ENCODE assay signal across 8 cellular contexts in genomic region chr1:205813755-205814058, GRCh38. TPM values are rescaled to one million over a fixed set of nuclear protein-coding genes. Genes with fewer than 3 reads are reported as not detected.
DNase-seq lines count a peak whose midpoint lies in the region; ATAC-seq lines count a peak whose summit lies in the region.

No MANE protein-coding gene starts in this region.

- H3K4me3 Mint-ChIP-seq in activated T-cell treated with anti-CD3 and anti-CD28 coated beads, Interleukin-2, amount 50 U/mL, for 72 hours: peak overlapping the region; percentile 93 to 97
- peak overlapping the region; percentile 96 to 97 for H3K4me3 Mint-ChIP-seq in stimulated activated naive B cell treated with anti-CD40 and anti-IgM and Interleukin-4, amounts not matched to agents 10 μg/mL and 1 μg/mL and 100 μg/mL, for 72 hours

- peaks cover 42% of the 10 kb centered on the region for H3K4me1 Mint-ChIP-seq in activated T-cell treated with anti-CD3 and anti-CD28 coated beads, Interleukin-2, amount 50 U/mL, for 72 hours (ENCODE audit: low read depth)
- H3K4me1 Mint-ChIP-seq in stimulated activated naive B cell treated with anti-CD40 and anti-IgM and Interleukin-4, amounts not matched to agents 10 μg/mL and 1 μg/mL and 100 μg/mL, for 72 hours: peaks cover 29 to 53% of the 10 kb centered on the region in 2 donors

- ATAC-seq in activated T-cell treated with anti-CD3 and anti-CD28 coated beads, Interleukin-2, amount 50 U/mL, for 72 hours (replicated peaks in 1 of 2): no peak
- no peak for ATAC-seq in stimulated activated naive B cell treated with anti-CD40 and anti-IgM and Interleukin-4, amounts not matched to agents 10 μg/mL and 1 μg/mL and 100 μg/mL, for 72 hours (replicated peaks)
- no peak for ATAC-seq in GM18870 (IDR thresholded peaks at IDR 0.05; ENCODE audit: unreplicated experiment)

- H3K27me3 ChIP-seq in iPS DF 6.9 (ENCODE audit: control insufficient read depth, insufficient read depth, low read length): no peaks in the 10 kb centered on the region

- DNase-seq in activated CD4-positive, CD25-positive, alpha-beta regulatory T cell treated with anti-CD3 and anti-CD28 coated beads, Interleukin-2, amount 50 U/mL, for 72 hours: peak; percentile 43
- no peak for DNase-seq in activated CD4-positive, CD25-positive, alpha-beta regulatory T cell (lab: John Stamatoyannopoulos, UW)
- DNase-seq in activated T-cell treated with anti-CD3 and anti-CD28 coated beads, Interleukin-2, amount 50 U/mL, for 72 hours: no peak
- DNase-seq in iPS DF 6.9 (ENCODE audit: low read depth, low spot score) (no peak), NCI-H774 (lab: John Stamatoyannopoulos, UW) (no peak), HT-29 (ENCODE audit: low spot score) (no peak)
- DNase-seq in stimulated activated naive B cell treated with anti-CD40 and anti-IgM and Interleukin-4, amounts not matched to agents 10 μg/mL and 1 μg/mL and 100 μg/mL, for 72 hours: no peak

- no peak overlapping the region for H3K27ac ChIP-seq in iPS DF 6.9 (ENCODE audit: low read length)

- peak overlapping the region; percentile 58; the same call in 1 of the 2 replicates for H3K4me3 ChIP-seq in iPS DF 6.9 (ENCODE audit: low read length)

- peaks cover 1 to 5% of the 10 kb centered on the region in 2 donors for H3K36me3 Mint-ChIP-seq in activated T-cell treated with anti-CD3 and anti-CD28 coated beads, Interleukin-2, amount 50 U/mL, for 72 hours (ENCODE audit: insufficient read depth in 2 of 2)
- peaks cover 19% of the 10 kb centered on the region in 2 donors for H3K36me3 Mint-ChIP-seq in stimulated activated naive B cell treated with anti-CD40 and anti-IgM and Interleukin-4, amounts not matched to agents 10 μg/mL and 1 μg/mL and 100 μg/mL, for 72 hours

- H3K36me3 ChIP-seq in iPS DF 6.9 (ENCODE audit: control insufficient read depth, insufficient read depth, low read length): 0 out of 2 replicates have a peak, but pooled peaks cover 8% of the 10 kb centered on the region

- H3K9me3 ChIP-seq in iPS DF 6.9 (ENCODE audit: control insufficient read depth, insufficient read depth, low read length): no peaks in the 10 kb centered on the region

- no peaks in the 10 kb centered on the region for H3K9me3 Mint-ChIP-seq in activated T-cell treated with anti-CD3 and anti-CD28 coated beads, Interleukin-2, amount 50 U/mL, for 72 hours
- H3K9me3 Mint-ChIP-seq in stimulated activated naive B cell treated with anti-CD40 and anti-IgM and Interleukin-4, amounts not matched to agents 10 μg/mL and 1 μg/mL and 100 μg/mL, for 72 hours: no peaks in the 10 kb centered on the region

- H3K27ac Mint-ChIP-seq in activated T-cell treated with anti-CD3 and anti-CD28 coated beads, Interleukin-2, amount 50 U/mL, for 72 hours: peak overlapping the region; percentile 91
- H3K27ac Mint-ChIP-seq in stimulated activated naive B cell treated with anti-CD40 and anti-IgM and Interleukin-4, amounts not matched to agents 10 μg/mL and 1 μg/mL and 100 μg/mL, for 72 hours: peak overlapping the region; percentile 97

- WGBS in iPS DF 6.9 (ENCODE audit: insufficient coverage, insufficient read length): no CpG with 5 or more reads among the region's 14 CpGs

- no peaks in the 10 kb centered on the region for H3K27me3 Mint-ChIP-seq in activated T-cell treated with anti-CD3 and anti-CD28 coated beads, Interleukin-2, amount 50 U/mL, for 72 hours (ENCODE audit: low read depth)
- H3K27me3 Mint-ChIP-seq in stimulated activated naive B cell treated with anti-CD40 and anti-IgM and Interleukin-4, amounts not matched to agents 10 μg/mL and 1 μg/mL and 100 μg/mL, for 72 hours: peaks cover 0 to 5% of the 10 kb centered on the region in 2 donors

- peaks cover 5% of the 10 kb centered on the region for H3K4me1 ChIP-seq in iPS DF 6.9 (ENCODE audit: control insufficient read depth, insufficient read depth, low read length)

RNA-seq across cellular contexts. Expression of gene SLC41A1, which starts 0.7 kb away (rescaled TPM):
- 10 to 100 TPM; 23.0 to 23.7 TPM for total RNA-seq in activated T-cell treated with anti-CD3 and anti-CD28 coated beads, Interleukin-2, amount 50 U/mL, for 72 hours
- total RNA-seq in HT-29 (2014; rRNA removed; shearing (Covaris generic)): 5.0 and 5.4 TPM in 2 replicates

RNA-seq across cellular contexts. Expression of gene PM20D1, which starts 36.2 kb away (rescaled TPM):
- total RNA-seq in activated T-cell treated with anti-CD3 and anti-CD28 coated beads, Interleukin-2, amount 50 U/mL, for 72 hours: under 1 TPM; 0.44 to 0.96 TPM
- not detected in 2 replicates for total RNA-seq in HT-29 (2014; rRNA removed; shearing (Covaris generic))

RNA-seq across cellular contexts. Expression of gene RAB29, which starts 38.4 kb away (rescaled TPM):
- total RNA-seq in activated T-cell treated with anti-CD3 and anti-CD28 coated beads, Interleukin-2, amount 50 U/mL, for 72 hours: 10 to 100 TPM; 41.5 to 60.5 TPM
- 3.6 and 4.7 TPM in 2 replicates for total RNA-seq in HT-29 (2014; rRNA removed; shearing (Covaris generic))
